In genomic region chr22:29700206-29700948, GRCh38 we compare ENCODE assay signal across 13 cellular contexts. TPM values are rescaled to one million over a fixed set of nuclear protein-coding genes. Genes with fewer than 3 reads are reported as not detected.
DNase-seq lines count a peak whose midpoint lies in the region; ATAC-seq, FAIRE-seq and TF ChIP-seq lines count a peak whose summit lies in the region.
"Had no signal": no experiment of that assay in that cellular context is flagged by ENCODE, and none has a peak within 500 bp of the region (broad histone marks: within the 10 kb centered on the region; RNA-seq: fewer than 3 reads in every experiment).

No MANE protein-coding gene starts in this region.

- no peak overlapping the region for H3K27ac ChIP-seq in kidney (ENCODE audit: low read depth in 2 of 2, low read length in 2 of 2)
- H3K27ac ChIP-seq: breast epithelium, suprapubic skin had no signal

- H3K4me3 ChIP-seq in H7 (ENCODE audit: insufficient read depth, low read depth, low read length), result no peak overlapping the region
- H3K4me3 ChIP-seq in NT2/D1 (ENCODE audit: insufficient read length, low read depth), result no peak overlapping the region
- H3K4me3 ChIP-seq in kidney (ENCODE audit: low read length in 2 of 2), result no peak overlapping the region
- no peak overlapping the region for H3K4me3 ChIP-seq in mucosa of descending colon
- H3K4me3 ChIP-seq: breast epithelium, suprapubic skin had no signal

- ATAC-seq in mucosa of descending colon, result no peak

- intact Hi-C loops in kidney (cut with DNase I) (no loop called here), mucosa of descending colon (cut with DNase I, micrococcal nuclease) (no loop called here)

- TF ChIP-seq CTCF in kidney (IDR thresholded peaks at IDR 0.05; ENCODE audit: borderline replicate concordance, extremely low read depth, insufficient read depth), result no peak
- no peak for TF ChIP-seq CTCF in mucosa of descending colon (IDR thresholded peaks at IDR 0.05)

- H3K4me1 ChIP-seq in NT2/D1 (ENCODE audit: insufficient read depth, insufficient read length) (peaks cover 15% of the 10 kb centered on the region), kidney (ENCODE audit: control insufficient read depth in 1 of 2, insufficient read depth in 1 of 2, low read depth in 1 of 2, low read length in 2 of 2) (peaks cover 0 to 6% of the 10 kb centered on the region in 2 donors), mucosa of descending colon (ENCODE audit: low read depth) (peaks cover 10% of the 10 kb centered on the region)
- H3K4me1 ChIP-seq: breast epithelium had no signal

- H3K9me3 ChIP-seq in NT2/D1 (ENCODE audit: insufficient read depth, low read length), result no peaks in the 10 kb centered on the region
- H3K9me3 ChIP-seq in kidney (ENCODE audit: control insufficient read depth in 1 of 2, low read length in 2 of 2), result no peaks in the 10 kb centered on the region
- H3K9me3 ChIP-seq in mucosa of descending colon, result no peaks in the 10 kb centered on the region
- H3K9me3 ChIP-seq: breast epithelium, suprapubic skin had no signal

- H3K27me3 ChIP-seq in H7 (ENCODE audit: control insufficient read depth, insufficient read depth, low read length) (peaks cover 12% of the 10 kb centered on the region), NT2/D1 (ENCODE audit: insufficient read depth, insufficient read length) (peaks cover 11% of the 10 kb centered on the region)

- DNase-seq in COLO668 (lab: John Stamatoyannopoulos, UW; ENCODE audit: unreplicated experiment) (peak; percentile 52), H7 (peak; percentile 70), NT2/D1 (ENCODE audit: low read depth, low spot score) (no peak), kidney (peak; percentile 60), foreskin melanocyte (no peak), mucosa of descending colon (no peak), dermis blood vessel endothelial cell (no peak), SIG-M5 (lab: John Stamatoyannopoulos, UW) (no peak)
- DNase-seq: activated naive CD4-positive, alpha-beta T cell; NCI-H226 had no signal

- FAIRE-seq in kidney (lab: Jason Lieb, UNC), result no peak

- H3K36me3 ChIP-seq in H7 (replicated peaks; ENCODE audit: control insufficient read depth, insufficient read depth, low read length), result no peaks in the 10 kb centered on the region
- H3K36me3 ChIP-seq in NT2/D1 (ENCODE audit: insufficient read depth, insufficient read length, low read length), result peaks cover 7% of the 10 kb centered on the region
- H3K36me3 ChIP-seq in kidney (ENCODE audit: control insufficient read depth in 1 of 2, insufficient read depth in 2 of 2, low read length in 2 of 2), result no peaks in the 10 kb centered on the region
- no peaks in the 10 kb centered on the region for H3K36me3 ChIP-seq in mucosa of descending colon (ENCODE audit: low read depth)
- H3K36me3 ChIP-seq: breast epithelium had no signal

- H3K9ac ChIP-seq in NT2/D1 (ENCODE audit: insufficient read length, low read depth), result peak overlapping the region; percentile 32
- no peak overlapping the region for H3K9ac ChIP-seq in kidney (ENCODE audit: low read length in 2 of 2)

RNA-seq across cellular contexts. Expression of gene CABP7, which starts 19.4 kb away (rescaled TPM):
- 0.11 TPM in 1 of 2 replicates, not detected in the other for total RNA-seq in H7 (2014; rRNA removed; shearing (Covaris generic))
- 0.06 TPM for total RNA-seq in kidney
- polyA plus RNA-seq in kidney (ENCODE audit: insufficient read depth, low read depth, low replicate concordance), result not detected
- total RNA-seq in mucosa of descending colon, result under 1 TPM in 2 of 3 donors, not detected in 1; 0.19 to 0.41 TPM
- not detected in 2 replicates for total RNA-seq in dermis blood vessel endothelial cell
- total RNA-seq: breast epithelium, liver had no signal

Comparison
In these comparisons a context has a peak if more than half of its experiments do, and no peak if none do; other contexts are left out.
1. DNase-seq: peak in COLO668 (single experiment), H7 (single experiment) and kidney (single experiment); none in NT2/D1 (single experiment), foreskin melanocyte (single experiment), mucosa of descending colon (0 of 3), dermis blood vessel endothelial cell (single experiment) and SIG-M5 (single experiment).